ENCODE assay signal across 1 cellular context in the genomic region with DNA sequence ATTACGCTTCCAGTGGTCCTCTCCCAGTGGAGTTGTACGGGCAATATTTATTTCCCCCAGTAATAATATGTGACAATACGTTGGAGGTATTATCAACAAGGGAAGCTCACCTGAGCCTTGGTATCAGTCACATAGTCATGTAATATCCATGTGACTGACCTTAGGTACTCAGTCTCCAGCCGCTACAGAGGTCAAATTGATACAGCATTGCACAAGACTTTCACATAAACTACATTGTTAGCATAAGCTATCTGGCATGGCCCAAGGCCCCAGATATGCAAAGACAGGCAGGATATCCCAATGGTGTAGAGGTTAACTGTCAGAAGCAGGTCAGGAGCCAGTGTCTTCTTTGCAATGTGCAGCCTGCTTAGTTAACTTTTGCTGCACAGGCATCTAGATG.
TF ChIP-seq lines count a peak whose summit lies in the region.

No MANE protein-coding gene starts in this region.

TF ChIP-seq in HepG2, 621 proteins besides CTCF, POLR2A, EP300 and RAD21 (continued from another document and continues in another):
- TF ChIP-seq, protein P1, sequence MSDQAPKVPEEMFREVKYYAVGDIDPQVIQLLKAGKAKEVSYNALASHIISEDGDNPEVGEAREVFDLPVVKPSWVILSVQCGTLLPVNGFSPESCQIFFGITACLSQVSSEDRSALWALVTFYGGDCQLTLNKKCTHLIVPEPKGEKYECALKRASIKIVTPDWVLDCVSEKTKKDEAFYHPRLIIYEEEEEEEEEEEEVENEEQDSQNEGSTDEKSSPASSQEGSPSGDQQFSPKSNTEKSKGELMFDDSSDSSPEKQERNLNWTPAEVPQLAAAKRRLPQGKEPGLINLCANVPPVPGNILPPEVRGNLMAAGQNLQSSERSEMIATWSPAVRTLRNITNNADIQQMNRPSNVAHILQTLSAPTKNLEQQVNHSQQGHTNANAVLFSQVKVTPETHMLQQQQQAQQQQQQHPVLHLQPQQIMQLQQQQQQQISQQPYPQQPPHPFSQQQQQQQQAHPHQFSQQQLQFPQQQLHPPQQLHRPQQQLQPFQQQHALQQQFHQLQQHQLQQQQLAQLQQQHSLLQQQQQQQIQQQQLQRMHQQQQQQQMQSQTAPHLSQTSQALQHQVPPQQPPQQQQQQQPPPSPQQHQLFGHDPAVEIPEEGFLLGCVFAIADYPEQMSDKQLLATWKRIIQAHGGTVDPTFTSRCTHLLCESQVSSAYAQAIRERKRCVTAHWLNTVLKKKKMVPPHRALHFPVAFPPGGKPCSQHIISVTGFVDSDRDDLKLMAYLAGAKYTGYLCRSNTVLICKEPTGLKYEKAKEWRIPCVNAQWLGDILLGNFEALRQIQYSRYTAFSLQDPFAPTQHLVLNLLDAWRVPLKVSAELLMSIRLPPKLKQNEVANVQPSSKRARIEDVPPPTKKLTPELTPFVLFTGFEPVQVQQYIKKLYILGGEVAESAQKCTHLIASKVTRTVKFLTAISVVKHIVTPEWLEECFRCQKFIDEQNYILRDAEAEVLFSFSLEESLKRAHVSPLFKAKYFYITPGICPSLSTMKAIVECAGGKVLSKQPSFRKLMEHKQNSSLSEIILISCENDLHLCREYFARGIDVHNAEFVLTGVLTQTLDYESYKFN (CRISPR knock-in tag; conservative IDR thresholded peaks at IDR 0.05) = peak; percentile 46; the same call in 1 of the 2 replicates
- 0 out of 2 replicates have a peak, but pooled peaks have one; percentile 51 for TF ChIP-seq WIZ (CRISPR knock-in tag; IDR thresholded peaks at IDR 0.05)
- no peak for TF ChIP-seq NFE2L1 (CRISPR knock-in tag; IDR thresholded peaks at IDR 0.05; ENCODE audit: borderline replicate concordance)
- TF ChIP-seq ZNF143 (CRISPR knock-in tag; IDR thresholded peaks at IDR 0.05) = no peak
- no peak for TF ChIP-seq ZNF678 (CRISPR knock-in tag; IDR thresholded peaks at IDR 0.05)
- TF ChIP-seq GZF1 (CRISPR knock-in tag; IDR thresholded peaks at IDR 0.05) = no peak
- 0 out of 2 replicates have a peak, but pooled peaks have one; percentile 20 for TF ChIP-seq FOXK1 (CRISPR knock-in tag; IDR thresholded peaks at IDR 0.05; ENCODE audit: borderline replicate concordance, low read depth)
- TF ChIP-seq ZNF282 (IDR thresholded peaks at IDR 0.05; ENCODE audit: partially characterized antibody) = no peak
- TF ChIP-seq, protein P2, sequence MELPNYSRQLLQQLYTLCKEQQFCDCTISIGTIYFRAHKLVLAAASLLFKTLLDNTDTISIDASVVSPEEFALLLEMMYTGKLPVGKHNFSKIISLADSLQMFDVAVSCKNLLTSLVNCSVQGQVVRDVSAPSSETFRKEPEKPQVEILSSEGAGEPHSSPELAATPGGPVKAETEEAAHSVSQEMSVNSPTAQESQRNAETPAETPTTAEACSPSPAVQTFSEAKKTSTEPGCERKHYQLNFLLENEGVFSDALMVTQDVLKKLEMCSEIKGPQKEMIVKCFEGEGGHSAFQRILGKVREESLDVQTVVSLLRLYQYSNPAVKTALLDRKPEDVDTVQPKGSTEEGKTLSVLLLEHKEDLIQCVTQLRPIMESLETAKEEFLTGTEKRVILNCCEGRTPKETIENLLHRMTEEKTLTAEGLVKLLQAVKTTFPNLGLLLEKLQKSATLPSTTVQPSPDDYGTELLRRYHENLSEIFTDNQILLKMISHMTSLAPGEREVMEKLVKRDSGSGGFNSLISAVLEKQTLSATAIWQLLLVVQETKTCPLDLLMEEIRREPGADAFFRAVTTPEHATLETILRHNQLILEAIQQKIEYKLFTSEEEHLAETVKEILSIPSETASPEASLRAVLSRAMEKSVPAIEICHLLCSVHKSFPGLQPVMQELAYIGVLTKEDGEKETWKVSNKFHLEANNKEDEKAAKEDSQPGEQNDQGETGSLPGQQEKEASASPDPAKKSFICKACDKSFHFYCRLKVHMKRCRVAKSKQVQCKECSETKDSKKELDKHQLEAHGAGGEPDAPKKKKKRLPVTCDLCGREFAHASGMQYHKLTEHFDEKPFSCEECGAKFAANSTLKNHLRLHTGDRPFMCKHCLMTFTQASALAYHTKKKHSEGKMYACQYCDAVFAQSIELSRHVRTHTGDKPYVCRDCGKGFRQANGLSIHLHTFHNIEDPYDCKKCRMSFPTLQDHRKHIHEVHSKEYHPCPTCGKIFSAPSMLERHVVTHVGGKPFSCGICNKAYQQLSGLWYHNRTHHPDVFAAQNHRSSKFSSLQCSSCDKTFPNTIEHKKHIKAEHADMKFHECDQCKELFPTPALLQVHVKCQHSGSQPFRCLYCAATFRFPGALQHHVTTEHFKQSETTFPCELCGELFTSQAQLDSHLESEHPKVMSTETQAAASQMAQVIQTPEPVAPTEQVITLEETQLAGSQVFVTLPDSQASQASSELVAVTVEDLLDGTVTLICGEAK (IDR thresholded peaks at IDR 0.05) = no peak
- TF ChIP-seq, protein P2 (CRISPR knock-in tag; IDR thresholded peaks at IDR 0.05) = no peak
- TF ChIP-seq HOXA3 (CRISPR knock-in tag; IDR thresholded peaks at IDR 0.05) = peak; percentile 27; the same call in 1 of the 2 replicates
- TF ChIP-seq SOX5 (CRISPR knock-in tag; IDR thresholded peaks at IDR 0.05; ENCODE audit: borderline replicate concordance) = peak; percentile 48
- no peak; the same call in 1 of the 2 replicates for TF ChIP-seq HNF4G (IDR thresholded peaks at IDR 0.05; ENCODE audit: borderline replicate concordance, low read depth, low read length)
- no peak for TF ChIP-seq HNF4G (CRISPR knock-in tag; IDR thresholded peaks at IDR 0.05; ENCODE audit: borderline replicate concordance, low read depth)
- no peak for TF ChIP-seq ERF (CRISPR knock-in tag; IDR thresholded peaks at IDR 0.05)
- no peak for TF ChIP-seq JUND (CRISPR knock-in tag; IDR thresholded peaks at IDR 0.05)
- TF ChIP-seq SRSF1 (optimal IDR thresholded peaks at IDR 0.05; ENCODE audit: low read depth, low read length) = no peak
- TF ChIP-seq BORCS8-MEF2B (CRISPR knock-in tag; IDR thresholded peaks at IDR 0.05) = no peak
- TF ChIP-seq NR2C2 (CRISPR knock-in tag; IDR thresholded peaks at IDR 0.05; ENCODE audit: borderline replicate concordance) = peak; percentile 69
- no peak for TF ChIP-seq DMAP1 (CRISPR knock-in tag; IDR thresholded peaks at IDR 0.05)
- TF ChIP-seq PHF21A (CRISPR knock-in tag; IDR thresholded peaks at IDR 0.05) = 0 out of 2 replicates have a peak, but pooled peaks have one; percentile 21
- no peak for TF ChIP-seq MZF1 (CRISPR knock-in tag; IDR thresholded peaks at IDR 0.05; ENCODE audit: borderline replicate concordance)
- no peak for TF ChIP-seq ZNF577 (CRISPR knock-in tag; IDR thresholded peaks at IDR 0.05; ENCODE audit: borderline replicate concordance, low read depth)
- peak; percentile 21; the same call in 1 of the 2 replicates for TF ChIP-seq ETV5 (CRISPR knock-in tag; IDR thresholded peaks at IDR 0.05; ENCODE audit: borderline replicate concordance)
- peak; percentile 56 for TF ChIP-seq FOXA3 (CRISPR knock-in tag; IDR thresholded peaks at IDR 0.05)
- peak; percentile 30; the same call in 1 of the 2 replicates for TF ChIP-seq ZNF124 (CRISPR knock-in tag; IDR thresholded peaks at IDR 0.05)
- no peak for TF ChIP-seq NFYB (CRISPR knock-in tag; IDR thresholded peaks at IDR 0.05)
- TF ChIP-seq MED1 (CRISPR knock-in tag; IDR thresholded peaks at IDR 0.05) = 0 out of 2 replicates have a peak, but pooled peaks have one; percentile 24
- peak; percentile 48 for TF ChIP-seq BCL6 (CRISPR knock-in tag; IDR thresholded peaks at IDR 0.05)
- TF ChIP-seq ZNF382 (CRISPR knock-in tag; IDR thresholded peaks at IDR 0.05; ENCODE audit: borderline replicate concordance) = no peak
- TF ChIP-seq FOXO1 (CRISPR knock-in tag; IDR thresholded peaks at IDR 0.05) = peak; percentile 33; the same call in 1 of the 2 replicates
- TF ChIP-seq ZNF780A (CRISPR knock-in tag; IDR thresholded peaks at IDR 0.05) = no peak
- no peak for TF ChIP-seq ZSCAN22 (CRISPR knock-in tag; IDR thresholded peaks at IDR 0.05)
- no peak for TF ChIP-seq TGIF2 (CRISPR knock-in tag; IDR thresholded peaks at IDR 0.05)
- no peak for TF ChIP-seq FOXA1 (IDR thresholded peaks at IDR 0.05)
- TF ChIP-seq FOXA1 (CRISPR knock-in tag; IDR thresholded peaks at IDR 0.05) = peak; percentile 60
- peak; percentile 88 for TF ChIP-seq CEBPG (CRISPR knock-in tag; IDR thresholded peaks at IDR 0.05)
- no peak for TF ChIP-seq ZNF224 (CRISPR knock-in tag; IDR thresholded peaks at IDR 0.05)
- TF ChIP-seq ZNF331 (CRISPR knock-in tag; IDR thresholded peaks at IDR 0.05) = 0 out of 2 replicates have a peak, but pooled peaks have one; percentile 34
- peak; percentile 68 for TF ChIP-seq RXRB (CRISPR knock-in tag; IDR thresholded peaks at IDR 0.05; ENCODE audit: borderline replicate concordance)
- TF ChIP-seq ZNF772 (CRISPR knock-in tag; IDR thresholded peaks at IDR 0.05) = no peak
- no peak for TF ChIP-seq GATA4 (IDR thresholded peaks at IDR 0.05; ENCODE audit: borderline replicate concordance, low read depth)
- TF ChIP-seq MAFG (CRISPR knock-in tag; IDR thresholded peaks at IDR 0.05) = no peak
- TF ChIP-seq HMG20B (CRISPR knock-in tag; conservative IDR thresholded peaks at IDR 0.05) = no peak
- TF ChIP-seq SP5 (CRISPR knock-in tag; IDR thresholded peaks at IDR 0.05; ENCODE audit: borderline replicate concordance, low read depth) = no peak
- TF ChIP-seq ZNF7 (CRISPR knock-in tag; IDR thresholded peaks at IDR 0.05) = no peak
- TF ChIP-seq, protein P3, sequence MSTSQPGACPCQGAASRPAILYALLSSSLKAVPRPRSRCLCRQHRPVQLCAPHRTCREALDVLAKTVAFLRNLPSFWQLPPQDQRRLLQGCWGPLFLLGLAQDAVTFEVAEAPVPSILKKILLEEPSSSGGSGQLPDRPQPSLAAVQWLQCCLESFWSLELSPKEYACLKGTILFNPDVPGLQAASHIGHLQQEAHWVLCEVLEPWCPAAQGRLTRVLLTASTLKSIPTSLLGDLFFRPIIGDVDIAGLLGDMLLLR (CRISPR knock-in tag; IDR thresholded peaks at IDR 0.05) = no peak
- no peak for TF ChIP-seq ZSCAN31 (CRISPR knock-in tag; IDR thresholded peaks at IDR 0.05; ENCODE audit: low read depth)
- TF ChIP-seq NPAS2 (CRISPR knock-in tag; IDR thresholded peaks at IDR 0.05; ENCODE audit: borderline replicate concordance) = no peak
- no peak for TF ChIP-seq YEATS4 (CRISPR knock-in tag; IDR thresholded peaks at IDR 0.05; ENCODE audit: borderline replicate concordance)
- no peak; the same call in 1 of the 2 replicates for TF ChIP-seq SMC3 (IDR thresholded peaks at IDR 0.05; ENCODE audit: low read length)
- TF ChIP-seq, protein P4, sequence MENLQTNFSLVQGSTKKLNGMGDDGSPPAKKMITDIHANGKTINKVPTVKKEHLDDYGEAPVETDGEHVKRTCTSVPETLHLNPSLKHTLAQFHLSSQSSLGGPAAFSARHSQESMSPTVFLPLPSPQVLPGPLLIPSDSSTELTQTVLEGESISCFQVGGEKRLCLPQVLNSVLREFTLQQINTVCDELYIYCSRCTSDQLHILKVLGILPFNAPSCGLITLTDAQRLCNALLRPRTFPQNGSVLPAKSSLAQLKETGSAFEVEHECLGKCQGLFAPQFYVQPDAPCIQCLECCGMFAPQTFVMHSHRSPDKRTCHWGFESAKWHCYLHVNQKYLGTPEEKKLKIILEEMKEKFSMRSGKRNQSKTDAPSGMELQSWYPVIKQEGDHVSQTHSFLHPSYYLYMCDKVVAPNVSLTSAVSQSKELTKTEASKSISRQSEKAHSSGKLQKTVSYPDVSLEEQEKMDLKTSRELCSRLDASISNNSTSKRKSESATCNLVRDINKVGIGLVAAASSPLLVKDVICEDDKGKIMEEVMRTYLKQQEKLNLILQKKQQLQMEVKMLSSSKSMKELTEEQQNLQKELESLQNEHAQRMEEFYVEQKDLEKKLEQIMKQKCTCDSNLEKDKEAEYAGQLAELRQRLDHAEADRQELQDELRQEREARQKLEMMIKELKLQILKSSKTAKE (CRISPR knock-in tag; IDR thresholded peaks at IDR 0.05; ENCODE audit: borderline replicate concordance) = no peak
- no peak for TF ChIP-seq SMAD3 (CRISPR knock-in tag; IDR thresholded peaks at IDR 0.05)
- TF ChIP-seq, protein P5, sequence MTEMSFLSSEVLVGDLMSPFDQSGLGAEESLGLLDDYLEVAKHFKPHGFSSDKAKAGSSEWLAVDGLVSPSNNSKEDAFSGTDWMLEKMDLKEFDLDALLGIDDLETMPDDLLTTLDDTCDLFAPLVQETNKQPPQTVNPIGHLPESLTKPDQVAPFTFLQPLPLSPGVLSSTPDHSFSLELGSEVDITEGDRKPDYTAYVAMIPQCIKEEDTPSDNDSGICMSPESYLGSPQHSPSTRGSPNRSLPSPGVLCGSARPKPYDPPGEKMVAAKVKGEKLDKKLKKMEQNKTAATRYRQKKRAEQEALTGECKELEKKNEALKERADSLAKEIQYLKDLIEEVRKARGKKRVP (CRISPR knock-in tag; IDR thresholded peaks at IDR 0.05) = peak in 1 of 2 experiments; percentile 16; a peak in 1 of 4 replicates
- TF ChIP-seq MAFF (IDR thresholded peaks at IDR 0.05; ENCODE audit: low read depth, low read length) = no peak
- no peak for TF ChIP-seq ZNF607 (CRISPR knock-in tag; IDR thresholded peaks at IDR 0.05; ENCODE audit: borderline replicate concordance)
- TF ChIP-seq CCDC6 (CRISPR knock-in tag; IDR thresholded peaks at IDR 0.05) = no peak
- no peak for TF ChIP-seq ZNF383 (CRISPR knock-in tag; IDR thresholded peaks at IDR 0.05; ENCODE audit: borderline replicate concordance)
- TF ChIP-seq ZNF337 (CRISPR knock-in tag; IDR thresholded peaks at IDR 0.05; ENCODE audit: borderline replicate concordance, low read depth) = no peak
